Comparison of ENCODE assay signal across 8 cellular contexts in genomic region chr7:87059525-87060287, GRCh38. TPM values are rescaled to one million over a fixed set of nuclear protein-coding genes. Genes with fewer than 3 reads are reported as not detected.
A peak's percentile ranks its signal among the peaks of the same experiment; 100 is the strongest.
DNase-seq lines count a peak whose midpoint lies in the region; ATAC-seq and TF ChIP-seq lines count a peak whose summit lies in the region.

A gene with protein sequence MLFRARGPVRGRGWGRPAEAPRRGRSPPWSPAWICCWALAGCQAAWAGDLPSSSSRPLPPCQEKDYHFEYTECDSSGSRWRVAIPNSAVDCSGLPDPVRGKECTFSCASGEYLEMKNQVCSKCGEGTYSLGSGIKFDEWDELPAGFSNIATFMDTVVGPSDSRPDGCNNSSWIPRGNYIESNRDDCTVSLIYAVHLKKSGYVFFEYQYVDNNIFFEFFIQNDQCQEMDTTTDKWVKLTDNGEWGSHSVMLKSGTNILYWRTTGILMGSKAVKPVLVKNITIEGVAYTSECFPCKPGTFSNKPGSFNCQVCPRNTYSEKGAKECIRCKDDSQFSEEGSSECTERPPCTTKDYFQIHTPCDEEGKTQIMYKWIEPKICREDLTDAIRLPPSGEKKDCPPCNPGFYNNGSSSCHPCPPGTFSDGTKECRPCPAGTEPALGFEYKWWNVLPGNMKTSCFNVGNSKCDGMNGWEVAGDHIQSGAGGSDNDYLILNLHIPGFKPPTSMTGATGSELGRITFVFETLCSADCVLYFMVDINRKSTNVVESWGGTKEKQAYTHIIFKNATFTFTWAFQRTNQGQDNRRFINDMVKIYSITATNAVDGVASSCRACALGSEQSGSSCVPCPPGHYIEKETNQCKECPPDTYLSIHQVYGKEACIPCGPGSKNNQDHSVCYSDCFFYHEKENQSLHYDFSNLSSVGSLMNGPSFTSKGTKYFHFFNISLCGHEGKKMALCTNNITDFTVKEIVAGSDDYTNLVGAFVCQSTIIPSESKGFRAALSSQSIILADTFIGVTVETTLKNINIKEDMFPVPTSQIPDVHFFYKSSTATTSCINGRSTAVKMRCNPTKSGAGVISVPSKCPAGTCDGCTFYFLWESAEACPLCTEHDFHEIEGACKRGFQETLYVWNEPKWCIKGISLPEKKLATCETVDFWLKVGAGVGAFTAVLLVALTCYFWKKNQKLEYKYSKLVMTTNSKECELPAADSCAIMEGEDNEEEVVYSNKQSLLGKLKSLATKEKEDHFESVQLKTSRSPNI (minus strand): TSS chr7:87059654. CDS start chr7:87059513, 141 bp downstream.

- H3K27ac Mint-ChIP-seq in activated naive CD4-positive, alpha-beta T cell treated with anti-CD3 and anti-CD28 coated beads for 36 hours = no peak within 1 kb of the TSS

- H3K9me3 ChIP-seq in GM23248 (ENCODE audit: low read depth) = no peaks in the 10 kb centered on the region

- no peak within 1 kb of the TSS for H3K27ac ChIP-seq in GM23248
- H3K27ac ChIP-seq in temporal lobe (ENCODE audit: low read depth, low read length) = peak within 1 kb of the TSS; percentile 73

- DNase-seq in ELR (ENCODE audit: low read depth) (peak; percentile 40), GM23248 (peak; percentile 77), LHCN-M2 (ENCODE audit: low read depth) (peak; percentile 65), SK-MEL-5 (ENCODE audit: low read depth, low spot score) (peak; percentile 49), glomerular endothelial cell (ENCODE audit: extremely low read depth, low read depth, low spot score) (no peak), omental fat pad (ENCODE audit: low spot score) (peak; percentile 27)
- DNase-seq in activated naive CD4-positive, alpha-beta T cell treated with anti-CD3 and anti-CD28 coated beads for 36 hours = peak; percentile 79

- peaks cover 12% of the 10 kb centered on the region for H3K4me1 Mint-ChIP-seq in activated naive CD4-positive, alpha-beta T cell treated with anti-CD3 and anti-CD28 coated beads for 36 hours (ENCODE audit: low read depth)

- ATAC-seq in omental fat pad (ENCODE audit: low FRiP score) = peak; percentile 96

- no peaks in the 10 kb centered on the region for H3K4me1 ChIP-seq in GM23248 (ENCODE audit: insufficient read depth)

- H3K36me3 Mint-ChIP-seq in activated naive CD4-positive, alpha-beta T cell treated with anti-CD3 and anti-CD28 coated beads for 36 hours (ENCODE audit: low read depth) = no peaks in the 10 kb centered on the region

- peaks cover 5% of the 10 kb centered on the region for H3K27me3 Mint-ChIP-seq in activated naive CD4-positive, alpha-beta T cell treated with anti-CD3 and anti-CD28 coated beads for 36 hours (ENCODE audit: low read depth)

- no peaks in the 10 kb centered on the region for H3F3A ChIP-seq in GM23248 (ENCODE audit: insufficient read depth)

- TF ChIP-seq CTCF in omental fat pad (IDR thresholded peaks at IDR 0.05) = no peak

- no peaks in the 10 kb centered on the region for H3K9me2 ChIP-seq in GM23248 (ENCODE audit: insufficient read depth)

- no peaks in the 10 kb centered on the region for H3K36me3 ChIP-seq in GM23248 (ENCODE audit: low read depth)

- in situ Hi-C loops in GM23248 (cut with MboI) (no loop called here), SK-MEL-5 (cut with HindIII; ENCODE audit: low pct_unique_long_range_greater_than_20kb, low sequenced_read_pairs) (no loop called here)

- no peaks in the 10 kb centered on the region for H4K20me1 ChIP-seq in GM23248 (ENCODE audit: insufficient read depth)

- H3K27me3 ChIP-seq in GM23248 (replicated peaks; ENCODE audit: insufficient read depth) = peaks cover 10% of the 10 kb centered on the region

- WGBS in GM23248 (ENCODE audit: low coverage in 1 of 2, low lambda C conversion rate in 2 of 2, missing lambda C conversion rate in 2 of 2), 2 experiments = 3 to 9% methylated on average over 16 to 39 of the region's 70 CpGs

- peak within 1 kb of the TSS; percentile 82 for H2AFZ ChIP-seq in GM23248

- H3K4me3 Mint-ChIP-seq in activated naive CD4-positive, alpha-beta T cell treated with anti-CD3 and anti-CD28 coated beads for 36 hours = peak within 1 kb of the TSS; percentile 71

- CTCF ChIA-PET in activated naive CD4-positive, alpha-beta T cell treated with anti-CD3 and anti-CD28 coated beads for 36 hours (lab: Charles Lee) = interaction anchor here (0.6 to 1.4 kb wide), 5 partner anchors 62 to 115 kb away, joined by 3 to 6 read pairs (median 3); no protein-coding TSS in a partner anchor

- H3K9me3 Mint-ChIP-seq in activated naive CD4-positive, alpha-beta T cell treated with anti-CD3 and anti-CD28 coated beads for 36 hours = no peaks in the 10 kb centered on the region

- intact Hi-C loops in activated naive CD4-positive, alpha-beta T cell treated with anti-CD3 and anti-CD28 coated beads for 36 hours (cut with micrococcal nuclease) = loop anchor here (1.0 to 10.0 kb wide), 10 partner anchors 80 to 815 kb away; partner anchors contain the start of genes CROT, DBF4, DMTF1 and SLC25A40

- H3K4me3 ChIP-seq in GM23248 = peak within 1 kb of the TSS; percentile 76

- peak within 1 kb of the TSS; percentile 80 for H3K4me2 ChIP-seq in GM23248 (ENCODE audit: unreplicated experiment)

- H3K79me2 ChIP-seq in GM23248 (ENCODE audit: insufficient read depth) = no peaks in the 10 kb centered on the region

- 0 out of 2 replicates have a peak within 1 kb of the TSS, but pooled peaks have one; percentile 24 for H3K9ac ChIP-seq in GM23248

RNA-seq across cellular contexts. Expression of the gene that starts here (rescaled TPM):
- total RNA-seq in GM23248 (2014; rRNA removed; shearing (Covaris generic)) = 1.0 and 1.8 TPM in 2 replicates
- 0.57 and 1.6 TPM in 2 replicates for polyA plus RNA-seq in GM23248 (2016; fragmentation: Nextera tagmentation; extraction: Ambion mirVana)
- total RNA-seq in LHCN-M2 (2014; rRNA removed) = 5.7 and 6.0 TPM in 2 replicates
- 2.7 TPM for polyA plus RNA-seq in LHCN-M2 (2012)
- total RNA-seq in SK-MEL-5 (2014; rRNA removed; shearing (Covaris generic)) = 6.3 and 8.0 TPM in 2 replicates
- 4.4 and 5.6 TPM in 2 replicates for polyA plus RNA-seq in SK-MEL-5 (2015; cell fraction: cytosol; rRNA removed)
- 7.9 and 8.9 TPM in 2 replicates for polyA plus RNA-seq in SK-MEL-5 (2015; cell fraction: nucleus; rRNA removed)
- 1 to 10 TPM; 3.2 to 3.9 TPM for total RNA-seq in activated naive CD4-positive, alpha-beta T cell treated with anti-CD3 and anti-CD28 coated beads for 36 hours
- total RNA-seq in glomerular endothelial cell = 35.9 and 61.3 TPM in 2 replicates
- total RNA-seq in omental fat pad = 10 to 100 TPM; 18.7 to 34.5 (median 19.0) TPM
- total RNA-seq in temporal lobe = 22.4 TPM
